In genomic region chr17:1145311-1145986, GRCh38 we compare ENCODE assay signal across 13 cellular contexts. TPM values are rescaled to one million over a fixed set of nuclear protein-coding genes. Genes with fewer than 3 reads are reported as not detected.
DNase-seq lines count a peak whose midpoint lies in the region; ATAC-seq and TF ChIP-seq lines count a peak whose summit lies in the region.
"Had no signal": no experiment of that assay in that cellular context is flagged by ENCODE, and none has a peak within 500 bp of the region (broad histone marks: within the 10 kb centered on the region; RNA-seq: fewer than 3 reads in every experiment).

No MANE protein-coding gene starts in this region.

- CTCF ChIA-PET in activated naive CD4-positive, alpha-beta T cell treated with anti-CD3 and anti-CD28 coated beads for 36 hours (lab: Charles Lee) = no interaction called here

- DNase-seq in NCI-H82 treated with DMSO at 0.1 percent for 48 hours (lab: John Stamatoyannopoulos, UW; ENCODE audit: unreplicated experiment) = peak; percentile 86
- DNase-seq in osteoblast (ENCODE audit: insufficient read length, low spot score, missing footprints) = peak; percentile 37
- DNase-seq in natural killer cell = no peak
- no peak for DNase-seq in NCI-H748 treated with DMSO at 0.1 percent for 48 hours (lab: John Stamatoyannopoulos, UW)
- DNase-seq in gastrocnemius medialis = no peak
- no peak for DNase-seq in activated naive CD4-positive, alpha-beta T cell treated with anti-CD3 and anti-CD28 coated beads for 36 hours
- DNase-seq: ACHN; CD4-positive, CD25-positive, alpha-beta regulatory T cell; DMS 273 treated with DMSO at 0.1 percent for 48 hours had no signal

- peaks cover 2% of the 10 kb centered on the region for H3K79me2 ChIP-seq in osteoblast (ENCODE audit: insufficient read depth, low read length)

- no peak overlapping the region for H3K4me2 ChIP-seq in osteoblast (ENCODE audit: insufficient read depth, low read length)
- H3K4me2 ChIP-seq: BLaER1 treated with 17β-estradiol and CSF1 and Interleukin-3, amounts not matched to agents 10 nM and 100 nM had no signal

- no peak for TF ChIP-seq CTCF in brain (conservative IDR thresholded peaks at IDR 0.05)
- no peak for TF ChIP-seq CTCF in nephron (IDR thresholded peaks at IDR 0.05; ENCODE audit: unreplicated experiment in 3 of 3)
- no peak for TF ChIP-seq CTCF in osteoblast (IDR thresholded peaks at IDR 0.05; ENCODE audit: extremely low read depth, low read depth, low read length)
- no peak for TF ChIP-seq CTCF in natural killer cell (IDR thresholded peaks at IDR 0.05)
- no peak for TF ChIP-seq CTCF in gastrocnemius medialis (IDR thresholded peaks at IDR 0.05 in 4 of 5, conservative IDR thresholded peaks at IDR 0.05 in 1 of 5)

- no peak overlapping the region for H2AFZ ChIP-seq in osteoblast (ENCODE audit: low read length)

- peak overlapping the region in 2 of 5 experiments; percentile 21 to 37 for H3K4me3 Mint-ChIP-seq in brain
- no peak overlapping the region for H3K4me3 Mint-ChIP-seq in nephron
- no peak overlapping the region for H3K4me3 Mint-ChIP-seq in natural killer cell
- no peak overlapping the region for H3K4me3 Mint-ChIP-seq in activated naive CD4-positive, alpha-beta T cell treated with anti-CD3 and anti-CD28 coated beads for 36 hours
- H3K4me3 Mint-ChIP-seq: CD4-positive, CD25-positive, alpha-beta regulatory T cell had no signal

- H3K4me1 Mint-ChIP-seq in brain (peaks cover 62% of the 10 kb centered on the region), nephron (peaks cover 41% of the 10 kb centered on the region), natural killer cell (peaks cover 5% of the 10 kb centered on the region in 2 donors)
- no peaks in the 10 kb centered on the region for H3K4me1 Mint-ChIP-seq in activated naive CD4-positive, alpha-beta T cell treated with anti-CD3 and anti-CD28 coated beads for 36 hours (ENCODE audit: low read depth)
- H3K4me1 Mint-ChIP-seq: CD4-positive, CD25-positive, alpha-beta regulatory T cell had no signal

- H3K9me3 Mint-ChIP-seq in brain (no peaks in the 10 kb centered on the region), nephron (no peaks in the 10 kb centered on the region), natural killer cell (no peaks in the 10 kb centered on the region)
- H3K9me3 Mint-ChIP-seq in activated naive CD4-positive, alpha-beta T cell treated with anti-CD3 and anti-CD28 coated beads for 36 hours = no peaks in the 10 kb centered on the region
- H3K9me3 Mint-ChIP-seq: CD4-positive, CD25-positive, alpha-beta regulatory T cell had no signal

- H3K27ac Mint-ChIP-seq in brain (peak overlapping the region; percentile 2 to 90 (median 75)), nephron (peak overlapping the region in 2 of 3 experiments; percentile 44 to 75), natural killer cell (no peak overlapping the region)
- H3K27ac Mint-ChIP-seq in activated naive CD4-positive, alpha-beta T cell treated with anti-CD3 and anti-CD28 coated beads for 36 hours = no peak overlapping the region
- H3K27ac Mint-ChIP-seq: CD4-positive, CD25-positive, alpha-beta regulatory T cell had no signal

- H4K20me1 ChIP-seq in osteoblast (ENCODE audit: insufficient read depth, low read length) = peaks cover 26% of the 10 kb centered on the region

- H3K27me3 ChIP-seq in osteoblast (ENCODE audit: insufficient read depth, low read length) (peaks cover 3% of the 10 kb centered on the region), gastrocnemius medialis (peaks cover 0 to 5% (median 0%) of the 10 kb centered on the region in 3 donors)
- H3K27me3 ChIP-seq: BLaER1 treated with 17β-estradiol and CSF1 and Interleukin-3, amounts not matched to agents 10 nM and 100 nM had no signal

- H3K27ac ChIP-seq in osteoblast (ENCODE audit: low read depth, low read length) (no peak overlapping the region), gastrocnemius medialis (no peak overlapping the region)
- H3K27ac ChIP-seq: BLaER1 treated with 17β-estradiol and CSF1 and Interleukin-3, amounts not matched to agents 10 nM and 100 nM had no signal

- intact Hi-C loops in natural killer cell (cut with micrococcal nuclease) = no loop called here
- intact Hi-C loops in gastrocnemius medialis (cut with DNase I; ENCODE audit: low total_unique reads) = no loop called here
- intact Hi-C loops in activated naive CD4-positive, alpha-beta T cell treated with anti-CD3 and anti-CD28 coated beads for 36 hours (cut with micrococcal nuclease) = no loop called here

- no peak for TF ChIP-seq POLR2A in gastrocnemius medialis (IDR thresholded peaks at IDR 0.05)

- H3K27me3 Mint-ChIP-seq in brain (no peaks in the 10 kb centered on the region), nephron (ENCODE audit: low read depth) (peaks cover 12% of the 10 kb centered on the region), natural killer cell (ENCODE audit: low read depth in 2 of 2) (no peaks in the 10 kb centered on the region)
- H3K27me3 Mint-ChIP-seq in activated naive CD4-positive, alpha-beta T cell treated with anti-CD3 and anti-CD28 coated beads for 36 hours (ENCODE audit: low read depth) = no peaks in the 10 kb centered on the region
- H3K27me3 Mint-ChIP-seq: CD4-positive, CD25-positive, alpha-beta regulatory T cell had no signal

- H3K36me3 ChIP-seq in osteoblast (ENCODE audit: insufficient read depth, low read length) (no peaks in the 10 kb centered on the region), gastrocnemius medialis (no peaks in the 10 kb centered on the region)

- H3K4me1 ChIP-seq in osteoblast (ENCODE audit: insufficient read depth, low read length) (no peaks in the 10 kb centered on the region), gastrocnemius medialis (no peaks in the 10 kb centered on the region)

- in situ Hi-C loops in gastrocnemius medialis (cut with MboI; ENCODE audit: low sequenced_read_pairs in 4 of 4) = no loop called here

- H3K36me3 Mint-ChIP-seq in brain (peaks cover 10% of the 10 kb centered on the region), nephron (ENCODE audit: low read depth) (peaks cover 7% of the 10 kb centered on the region), natural killer cell (no peaks in the 10 kb centered on the region)
- H3K36me3 Mint-ChIP-seq in activated naive CD4-positive, alpha-beta T cell treated with anti-CD3 and anti-CD28 coated beads for 36 hours (ENCODE audit: low read depth) = no peaks in the 10 kb centered on the region

- H3K4me3 ChIP-seq in osteoblast (ENCODE audit: insufficient read depth, low read length) (no peak overlapping the region), gastrocnemius medialis (no peak overlapping the region)
- H3K4me3 ChIP-seq: BLaER1 treated with 17β-estradiol and CSF1 and Interleukin-3, amounts not matched to agents 10 nM and 100 nM had no signal

- H3K9me3 ChIP-seq in osteoblast (ENCODE audit: low read depth, low read length) = no peaks in the 10 kb centered on the region
- H3K9me3 ChIP-seq in gastrocnemius medialis = no peaks in the 10 kb centered on the region
- H3K9me3 ChIP-seq: BLaER1 treated with 17β-estradiol and CSF1 and Interleukin-3, amounts not matched to agents 10 nM and 100 nM had no signal

- ATAC-seq in natural killer cell (no peak), gastrocnemius medialis (no peak)
- ATAC-seq: HCT116 had no signal

RNA-seq across cellular contexts. Expression of gene ABR, which starts 34.3 kb away (rescaled TPM):
- 203 TPM for polyA plus RNA-seq in brain (ENCODE audit: insufficient read depth, low read depth, low replicate concordance)
- total RNA-seq in osteoblast = 156 and 163 TPM in 2 replicates
- total RNA-seq in natural killer cell = 100 to 1,000 TPM; 155 to 215 (median 163) TPM
- total RNA-seq in gastrocnemius medialis = 10 to 100 TPM in 3 of 4 donors, 1 to 10 TPM in 1; 9.7 to 15.4 (median 12.8) TPM
- 10 to 100 TPM; 32.1 to 33.4 TPM for total RNA-seq in activated naive CD4-positive, alpha-beta T cell treated with anti-CD3 and anti-CD28 coated beads for 36 hours

Comparison
In these comparisons a context has a peak if more than half of its experiments do, and no peak if none do; other contexts are left out.
1. DNase-seq: peak in NCI-H82 treated with DMSO at 0.1 percent for 48 hours (single experiment) and osteoblast (single experiment); none in natural killer cell (single experiment), NCI-H748 treated with DMSO at 0.1 percent for 48 hours (single experiment), gastrocnemius medialis (0 of 2) and activated naive CD4-positive, alpha-beta T cell treated with anti-CD3 and anti-CD28 coated beads for 36 hours (single experiment).
2. H3K27ac Mint-ChIP-seq: peak in brain (5 of 5) and nephron (2 of 3); none in natural killer cell (0 of 2) and activated naive CD4-positive, alpha-beta T cell treated with anti-CD3 and anti-CD28 coated beads for 36 hours (single experiment).